ENCODE assay signal across 1 cellular context in the genomic region with DNA sequence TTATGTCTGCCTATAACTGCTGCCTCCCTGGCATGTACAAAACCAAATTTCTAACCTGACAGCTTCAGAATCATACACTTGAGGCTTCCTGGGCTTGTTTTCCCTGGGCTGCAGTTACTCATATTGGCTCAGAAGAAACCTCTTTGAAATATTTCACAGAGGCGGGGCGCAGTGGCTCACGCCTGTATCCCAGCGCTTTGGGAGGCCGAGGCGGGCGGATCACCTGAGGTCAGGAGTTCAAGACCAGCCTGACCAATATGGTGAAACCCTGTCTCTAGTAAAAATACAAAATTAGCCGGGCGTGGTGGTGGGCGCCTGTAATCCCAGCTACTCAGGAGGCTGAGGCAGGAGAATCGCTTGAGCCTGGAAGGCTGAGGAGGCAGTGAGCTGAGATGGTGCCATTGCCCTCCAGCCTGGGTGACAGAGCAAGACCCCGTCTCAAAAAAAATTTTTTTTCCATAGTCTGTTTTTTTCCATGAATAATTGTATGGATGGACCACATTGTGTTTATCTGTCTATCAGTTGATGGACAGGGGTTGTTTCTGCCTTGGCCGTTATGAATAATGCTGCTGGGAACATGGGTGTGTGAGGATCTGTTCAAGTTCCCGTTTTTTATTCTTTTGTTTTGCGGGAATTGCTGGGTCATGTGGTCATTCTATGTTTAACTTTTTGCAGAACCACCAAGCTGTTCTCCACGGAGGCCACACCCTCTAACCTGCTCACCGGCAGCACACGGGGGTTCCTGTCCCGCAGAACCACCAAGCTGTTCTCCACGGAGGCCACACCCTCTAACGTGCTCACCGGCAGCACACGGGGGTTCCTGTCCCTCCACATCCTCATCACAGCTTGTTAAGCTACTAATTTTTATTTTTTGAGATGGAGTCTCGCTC.
TF ChIP-seq lines count a peak whose summit lies in the region.

No MANE protein-coding gene starts in this region.

TF ChIP-seq in K562, 482 proteins besides CTCF, POLR2A, EP300 and RAD21 (continues in another document):
- peak in 1 of 2 experiments; percentile 9; a peak in 1 of 4 replicates for TF ChIP-seq NRF1 (conservative IDR thresholded peaks at IDR 0.05 in 1 of 2, IDR thresholded peaks at IDR 0.05 in 1 of 2)
- TF ChIP-seq, protein P1, sequence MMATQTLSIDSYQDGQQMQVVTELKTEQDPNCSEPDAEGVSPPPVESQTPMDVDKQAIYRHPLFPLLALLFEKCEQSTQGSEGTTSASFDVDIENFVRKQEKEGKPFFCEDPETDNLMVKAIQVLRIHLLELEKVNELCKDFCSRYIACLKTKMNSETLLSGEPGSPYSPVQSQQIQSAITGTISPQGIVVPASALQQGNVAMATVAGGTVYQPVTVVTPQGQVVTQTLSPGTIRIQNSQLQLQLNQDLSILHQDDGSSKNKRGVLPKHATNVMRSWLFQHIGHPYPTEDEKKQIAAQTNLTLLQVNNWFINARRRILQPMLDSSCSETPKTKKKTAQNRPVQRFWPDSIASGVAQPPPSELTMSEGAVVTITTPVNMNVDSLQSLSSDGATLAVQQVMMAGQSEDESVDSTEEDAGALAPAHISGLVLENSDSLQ (IDR thresholded peaks at IDR 0.05), result peak; percentile 93
- no peak for TF ChIP-seq GABPB1 (CRISPR knock-in tag; IDR thresholded peaks at IDR 0.05)
- TF ChIP-seq KLF6 (CRISPR knock-in tag; IDR thresholded peaks at IDR 0.05; ENCODE audit: borderline replicate concordance), result no peak
- TF ChIP-seq, protein P2, sequence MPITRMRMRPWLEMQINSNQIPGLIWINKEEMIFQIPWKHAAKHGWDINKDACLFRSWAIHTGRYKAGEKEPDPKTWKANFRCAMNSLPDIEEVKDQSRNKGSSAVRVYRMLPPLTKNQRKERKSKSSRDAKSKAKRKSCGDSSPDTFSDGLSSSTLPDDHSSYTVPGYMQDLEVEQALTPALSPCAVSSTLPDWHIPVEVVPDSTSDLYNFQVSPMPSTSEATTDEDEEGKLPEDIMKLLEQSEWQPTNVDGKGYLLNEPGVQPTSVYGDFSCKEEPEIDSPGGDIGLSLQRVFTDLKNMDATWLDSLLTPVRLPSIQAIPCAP (CRISPR knock-in tag; IDR thresholded peaks at IDR 0.05; ENCODE audit: borderline replicate concordance), result no peak
- TF ChIP-seq, protein P3, sequence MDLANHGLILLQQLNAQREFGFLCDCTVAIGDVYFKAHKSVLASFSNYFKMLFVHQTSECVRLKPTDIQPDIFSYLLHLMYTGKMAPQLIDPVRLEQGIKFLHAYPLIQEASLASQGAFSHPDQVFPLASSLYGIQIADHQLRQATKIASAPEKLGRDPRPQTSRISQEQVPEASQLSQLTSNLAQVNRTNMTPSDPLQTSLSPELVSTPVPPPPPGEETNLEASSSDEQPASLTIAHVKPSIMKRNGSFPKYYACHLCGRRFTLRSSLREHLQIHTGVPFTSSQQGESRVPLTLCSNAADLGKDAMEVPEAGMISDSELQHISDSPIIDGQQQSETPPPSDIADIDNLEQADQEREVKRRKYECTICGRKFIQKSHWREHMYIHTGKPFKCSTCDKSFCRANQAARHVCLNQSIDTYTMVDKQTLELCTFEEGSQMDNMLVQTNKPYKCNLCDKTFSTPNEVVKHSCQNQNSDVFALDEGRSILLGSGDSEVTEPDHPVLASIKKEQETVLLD (IDR thresholded peaks at IDR 0.05), result no peak
- TF ChIP-seq SMARCE1 (IDR thresholded peaks at IDR 0.05), result 0 out of 2 replicates have a peak, but pooled peaks have one; percentile 17
- TF ChIP-seq, protein P4, sequence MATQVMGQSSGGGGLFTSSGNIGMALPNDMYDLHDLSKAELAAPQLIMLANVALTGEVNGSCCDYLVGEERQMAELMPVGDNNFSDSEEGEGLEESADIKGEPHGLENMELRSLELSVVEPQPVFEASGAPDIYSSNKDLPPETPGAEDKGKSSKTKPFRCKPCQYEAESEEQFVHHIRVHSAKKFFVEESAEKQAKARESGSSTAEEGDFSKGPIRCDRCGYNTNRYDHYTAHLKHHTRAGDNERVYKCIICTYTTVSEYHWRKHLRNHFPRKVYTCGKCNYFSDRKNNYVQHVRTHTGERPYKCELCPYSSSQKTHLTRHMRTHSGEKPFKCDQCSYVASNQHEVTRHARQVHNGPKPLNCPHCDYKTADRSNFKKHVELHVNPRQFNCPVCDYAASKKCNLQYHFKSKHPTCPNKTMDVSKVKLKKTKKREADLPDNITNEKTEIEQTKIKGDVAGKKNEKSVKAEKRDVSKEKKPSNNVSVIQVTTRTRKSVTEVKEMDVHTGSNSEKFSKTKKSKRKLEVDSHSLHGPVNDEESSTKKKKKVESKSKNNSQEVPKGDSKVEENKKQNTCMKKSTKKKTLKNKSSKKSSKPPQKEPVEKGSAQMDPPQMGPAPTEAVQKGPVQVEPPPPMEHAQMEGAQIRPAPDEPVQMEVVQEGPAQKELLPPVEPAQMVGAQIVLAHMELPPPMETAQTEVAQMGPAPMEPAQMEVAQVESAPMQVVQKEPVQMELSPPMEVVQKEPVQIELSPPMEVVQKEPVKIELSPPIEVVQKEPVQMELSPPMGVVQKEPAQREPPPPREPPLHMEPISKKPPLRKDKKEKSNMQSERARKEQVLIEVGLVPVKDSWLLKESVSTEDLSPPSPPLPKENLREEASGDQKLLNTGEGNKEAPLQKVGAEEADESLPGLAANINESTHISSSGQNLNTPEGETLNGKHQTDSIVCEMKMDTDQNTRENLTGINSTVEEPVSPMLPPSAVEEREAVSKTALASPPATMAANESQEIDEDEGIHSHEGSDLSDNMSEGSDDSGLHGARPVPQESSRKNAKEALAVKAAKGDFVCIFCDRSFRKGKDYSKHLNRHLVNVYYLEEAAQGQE (CRISPR knock-in tag; IDR thresholded peaks at IDR 0.05; ENCODE audit: low read depth), result no peak
- TF ChIP-seq FUS (optimal IDR thresholded peaks at IDR 0.05; ENCODE audit: low read depth, low read length), result no peak
- TF ChIP-seq ATF6 (CRISPR knock-in tag; IDR thresholded peaks at IDR 0.05), result no peak
- TF ChIP-seq JUN (IDR thresholded peaks at IDR 0.05; ENCODE audit: borderline replicate concordance, low read depth, low read length), result no peak
- TF ChIP-seq JUN (CRISPR knock-in tag; IDR thresholded peaks at IDR 0.05; ENCODE audit: borderline replicate concordance), result no peak
- no peak for TF ChIP-seq NFATC3 (IDR thresholded peaks at IDR 0.05)
- no peak for TF ChIP-seq RHOXF2B (CRISPR knock-in tag; conservative IDR thresholded peaks at IDR 0.05)
- no peak for TF ChIP-seq HNRNPH1 (optimal IDR thresholded peaks at IDR 0.05; ENCODE audit: low read depth, low read length)
- no peak for TF ChIP-seq ZNF561 (CRISPR knock-in tag; conservative IDR thresholded peaks at IDR 0.05)
- no peak for TF ChIP-seq TAF7 (tag; IDR thresholded peaks at IDR 0.05)
- no peak for TF ChIP-seq RBBP5 (IDR thresholded peaks at IDR 0.05; ENCODE audit: borderline replicate concordance, insufficient read depth, low read length, poor library complexity, severe bottlenecking)
- TF ChIP-seq ARHGAP35 (IDR thresholded peaks at IDR 0.05; ENCODE audit: partially characterized antibody), result no peak
- no peak for TF ChIP-seq GATAD2B (IDR thresholded peaks at IDR 0.05; ENCODE audit: borderline replicate concordance)
- TF ChIP-seq, protein P5, sequence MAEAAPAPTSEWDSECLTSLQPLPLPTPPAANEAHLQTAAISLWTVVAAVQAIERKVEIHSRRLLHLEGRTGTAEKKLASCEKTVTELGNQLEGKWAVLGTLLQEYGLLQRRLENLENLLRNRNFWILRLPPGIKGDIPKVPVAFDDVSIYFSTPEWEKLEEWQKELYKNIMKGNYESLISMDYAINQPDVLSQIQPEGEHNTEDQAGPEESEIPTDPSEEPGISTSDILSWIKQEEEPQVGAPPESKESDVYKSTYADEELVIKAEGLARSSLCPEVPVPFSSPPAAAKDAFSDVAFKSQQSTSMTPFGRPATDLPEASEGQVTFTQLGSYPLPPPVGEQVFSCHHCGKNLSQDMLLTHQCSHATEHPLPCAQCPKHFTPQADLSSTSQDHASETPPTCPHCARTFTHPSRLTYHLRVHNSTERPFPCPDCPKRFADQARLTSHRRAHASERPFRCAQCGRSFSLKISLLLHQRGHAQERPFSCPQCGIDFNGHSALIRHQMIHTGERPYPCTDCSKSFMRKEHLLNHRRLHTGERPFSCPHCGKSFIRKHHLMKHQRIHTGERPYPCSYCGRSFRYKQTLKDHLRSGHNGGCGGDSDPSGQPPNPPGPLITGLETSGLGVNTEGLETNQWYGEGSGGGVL (CRISPR knock-in tag; IDR thresholded peaks at IDR 0.05), result no peak
- TF ChIP-seq FOXK2 (conservative IDR thresholded peaks at IDR 0.05 in 1 of 2, IDR thresholded peaks at IDR 0.05 in 1 of 2; ENCODE audit: low read depth in 2 of 2), result peak in 1 of 2 experiments; percentile 58; a peak in 1 of 4 replicates
- no peak for TF ChIP-seq KDM4B (IDR thresholded peaks at IDR 0.05; ENCODE audit: borderline replicate concordance in 2 of 2, low read depth in 1 of 2)
- TF ChIP-seq BHLHE40 (IDR thresholded peaks at IDR 0.05; ENCODE audit: low read length), result no peak
- TF ChIP-seq ZNF232 (CRISPR knock-in tag; IDR thresholded peaks at IDR 0.05), result no peak
- TF ChIP-seq ATF3 (IDR thresholded peaks at IDR 0.05), result no peak
- no peak for TF ChIP-seq ATF3 (CRISPR knock-in tag; conservative IDR thresholded peaks at IDR 0.05)
- TF ChIP-seq MEF2D (tag; conservative IDR thresholded peaks at IDR 0.05; ENCODE audit: low read depth), result no peak
- no peak for TF ChIP-seq ARID3A (IDR thresholded peaks at IDR 0.05; ENCODE audit: borderline replicate concordance, low read depth, low read length)
- no peak for TF ChIP-seq ZNF764 (CRISPR knock-in tag; IDR thresholded peaks at IDR 0.05; ENCODE audit: low read depth)
- TF ChIP-seq, protein P6, sequence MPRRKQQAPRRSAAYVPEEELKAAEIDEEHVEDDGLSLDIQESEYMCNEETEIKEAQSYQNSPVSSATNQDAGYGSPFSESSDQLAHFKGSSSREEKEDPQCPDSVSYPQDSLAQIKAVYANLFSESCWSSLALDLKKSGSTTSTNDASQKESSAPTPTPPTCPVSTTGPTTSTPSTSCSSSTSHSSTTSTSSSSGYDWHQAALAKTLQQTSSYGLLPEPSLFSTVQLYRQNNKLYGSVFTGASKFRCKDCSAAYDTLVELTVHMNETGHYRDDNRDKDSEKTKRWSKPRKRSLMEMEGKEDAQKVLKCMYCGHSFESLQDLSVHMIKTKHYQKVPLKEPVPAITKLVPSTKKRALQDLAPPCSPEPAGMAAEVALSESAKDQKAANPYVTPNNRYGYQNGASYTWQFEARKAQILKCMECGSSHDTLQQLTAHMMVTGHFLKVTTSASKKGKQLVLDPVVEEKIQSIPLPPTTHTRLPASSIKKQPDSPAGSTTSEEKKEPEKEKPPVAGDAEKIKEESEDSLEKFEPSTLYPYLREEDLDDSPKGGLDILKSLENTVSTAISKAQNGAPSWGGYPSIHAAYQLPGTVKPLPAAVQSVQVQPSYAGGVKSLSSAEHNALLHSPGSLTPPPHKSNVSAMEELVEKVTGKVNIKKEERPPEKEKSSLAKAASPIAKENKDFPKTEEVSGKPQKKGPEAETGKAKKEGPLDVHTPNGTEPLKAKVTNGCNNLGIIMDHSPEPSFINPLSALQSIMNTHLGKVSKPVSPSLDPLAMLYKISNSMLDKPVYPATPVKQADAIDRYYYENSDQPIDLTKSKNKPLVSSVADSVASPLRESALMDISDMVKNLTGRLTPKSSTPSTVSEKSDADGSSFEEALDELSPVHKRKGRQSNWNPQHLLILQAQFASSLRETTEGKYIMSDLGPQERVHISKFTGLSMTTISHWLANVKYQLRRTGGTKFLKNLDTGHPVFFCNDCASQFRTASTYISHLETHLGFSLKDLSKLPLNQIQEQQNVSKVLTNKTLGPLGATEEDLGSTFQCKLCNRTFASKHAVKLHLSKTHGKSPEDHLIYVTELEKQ (CRISPR knock-in tag; IDR thresholded peaks at IDR 0.05), result no peak
- TF ChIP-seq IRF2 (CRISPR knock-in tag; IDR thresholded peaks at IDR 0.05), result no peak
- TF ChIP-seq ZNF143 (CRISPR knock-in tag; IDR thresholded peaks at IDR 0.05), result no peak
- TF ChIP-seq DACH1 (IDR thresholded peaks at IDR 0.05; ENCODE audit: partially characterized antibody), result no peak
- TF ChIP-seq THAP12 (CRISPR knock-in tag; IDR thresholded peaks at IDR 0.05), result no peak
